1 cellular context compared by ENCODE assay signal in genomic region chr12:1726753-1727152, GRCh38.
TF ChIP-seq lines count a peak whose summit lies in the region.

No MANE protein-coding gene starts in this region.

TF ChIP-seq in K562, 482 proteins besides CTCF, POLR2A, EP300 and RAD21 (continued from another document):
- TF ChIP-seq C11orf30 (IDR thresholded peaks at IDR 0.05; ENCODE audit: low read depth), result peak; percentile 73
- no peak for TF ChIP-seq ZNF592 (IDR thresholded peaks at IDR 0.05)
- TF ChIP-seq ZNF551 (CRISPR knock-in tag; IDR thresholded peaks at IDR 0.05), result no peak
- no peak for TF ChIP-seq SMAD1 (IDR thresholded peaks at IDR 0.05; ENCODE audit: low read depth, low read length, partially characterized antibody)
- no peak for TF ChIP-seq ZNF76 (CRISPR knock-in tag; IDR thresholded peaks at IDR 0.05; ENCODE audit: borderline replicate concordance)
- no peak for TF ChIP-seq ZNF639 (CRISPR knock-in tag; conservative IDR thresholded peaks at IDR 0.05 in 1 of 2, IDR thresholded peaks at IDR 0.05 in 1 of 2)
- no peak for TF ChIP-seq ZNF586 (CRISPR knock-in tag; conservative IDR thresholded peaks at IDR 0.05)
- peak; percentile 47; the same call in 1 of the 2 replicates for TF ChIP-seq MAFK (IDR thresholded peaks at IDR 0.05; ENCODE audit: low read length)
